Comparison of ENCODE assay signal across 8 cellular contexts in the genomic region with DNA sequence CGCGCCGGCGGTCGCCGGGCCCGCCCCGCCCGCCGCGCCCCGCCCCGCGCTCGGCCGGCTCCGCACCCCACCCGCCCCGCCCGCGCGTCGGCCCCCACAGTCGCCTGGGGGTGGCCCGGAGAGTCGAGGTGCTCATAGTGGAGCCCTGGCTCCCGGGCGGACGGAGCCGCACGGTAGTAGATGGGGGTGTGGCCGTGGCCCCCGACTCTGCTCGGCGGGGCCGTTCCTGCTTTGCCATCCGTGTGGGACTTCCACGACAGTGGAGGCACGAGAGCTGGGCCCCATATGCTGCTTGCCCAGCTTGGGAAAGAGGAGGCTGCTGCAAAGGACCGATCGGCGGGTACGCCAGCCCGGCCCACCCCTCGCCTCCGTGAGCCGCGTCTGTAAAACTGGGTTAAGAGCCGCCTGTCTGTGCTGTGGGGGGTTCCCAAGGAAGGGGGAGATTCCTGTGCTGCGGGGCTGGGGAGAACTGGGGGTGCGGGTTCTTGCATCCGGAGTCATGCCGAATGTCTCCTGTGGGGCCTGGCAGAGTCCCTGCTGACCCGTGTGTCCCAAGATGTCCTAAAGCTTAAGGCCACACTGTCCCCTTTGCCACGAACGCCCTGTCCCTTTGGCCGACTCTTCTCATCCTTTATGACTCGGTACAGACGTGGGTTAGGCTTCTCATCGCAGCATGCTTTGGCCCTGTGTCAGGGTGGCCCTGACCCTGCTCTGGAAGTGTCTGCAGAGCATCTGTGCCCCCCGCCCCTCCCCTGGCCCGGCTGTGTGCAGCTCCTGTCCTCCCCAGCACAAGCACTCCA. TPM values are rescaled to one million over a fixed set of nuclear protein-coding genes. Genes with fewer than 3 reads are reported as not detected.
DNase-seq lines count a peak whose midpoint lies in the region; ATAC-seq and TF ChIP-seq lines count a peak whose summit lies in the region.

A gene (plus strand): TSS at position 70 of the 800 bp plus-strand sequence. CDS start 12,639 bp downstream, outside the sequence.

- peak within 1 kb of the TSS; percentile 97 for H4K8ac ChIP-seq in mesendoderm (ENCODE audit: low read depth, low read length)

- TF ChIP-seq CTCF in PC-3 (conservative IDR thresholded peaks at IDR 0.05; ENCODE audit: low read depth, low read length) (no peak), cardiac fibroblast (IDR thresholded peaks at IDR 0.05; ENCODE audit: low read depth, low read length) (no peak), upper lobe of right lung (IDR thresholded peaks at IDR 0.05) (no peak)

- CTCF ChIA-PET in PC-3 (lab: Charles Lee), result interaction anchor here (0.6 kb wide), 1 partner anchor 498 kb away, joined by 3 read pairs; no protein-coding TSS in a partner anchor

- H3K9me3 ChIP-seq in PC-3 (ENCODE audit: low read length) (no peaks in the 10 kb centered on the region), upper lobe of right lung (no peaks in the 10 kb centered on the region)

- H4K5ac ChIP-seq in mesendoderm (ENCODE audit: low read length), result no peak within 1 kb of the TSS

- no peaks in the 10 kb centered on the region for H3K9me2 ChIP-seq in PC-3 (replicated peaks; ENCODE audit: low read length)

- H3K23ac ChIP-seq in mesendoderm (ENCODE audit: low read length), result peak within 1 kb of the TSS; percentile 80

- H3K4me1 ChIP-seq in PC-3 (ENCODE audit: insufficient read depth, low read length) (peaks cover 24% of the 10 kb centered on the region), mesendoderm (ENCODE audit: control insufficient read depth, low read depth, low read length) (no peaks in the 10 kb centered on the region), upper lobe of right lung (peaks cover 33% of the 10 kb centered on the region)

- DNase-seq in PC-3 (peak; percentile 16), cardiac fibroblast (ENCODE audit: low read depth in 2 of 2) (no peak), mesendoderm (no peak), upper lobe of right lung (no peak), SKM-1 (lab: John Stamatoyannopoulos, UW; ENCODE audit: unreplicated experiment) (no peak), NCI-H526 treated with DMSO at 0.1 percent for 48 hours (lab: John Stamatoyannopoulos, UW) (no peak)

- H2BK15ac ChIP-seq in mesendoderm (replicated peaks; ENCODE audit: low read depth), result no peak within 1 kb of the TSS

- H4K20me1 ChIP-seq in PC-3 (ENCODE audit: low read length), result no peaks in the 10 kb centered on the region

- POLR2A ChIA-PET in PC-3 (lab: Charles Lee; ENCODE audit: unreplicated experiment), result no interaction called here

- H3K4ac ChIP-seq in mesendoderm (ENCODE audit: low read depth, low read length), result peak within 1 kb of the TSS; percentile 82

- ATAC-seq in PC-3 (peak; percentile 21), upper lobe of right lung (peak; percentile 0), HG02759 (IDR thresholded peaks at IDR 0.05; ENCODE audit: unreplicated experiment) (no peak)

- H2BK5ac ChIP-seq in mesendoderm (ENCODE audit: low read length), result no peak within 1 kb of the TSS

- BruUV-seq in PC-3 (replicated peaks; lab: Mats Ljungman, UMichigan), result TSS peak; percentile 69

- peak within 1 kb of the TSS; percentile 93 for H2AFZ ChIP-seq in PC-3 (ENCODE audit: low read length)

- no peak within 1 kb of the TSS for H2AK5ac ChIP-seq in mesendoderm (ENCODE audit: low read length)

- no peaks in the 10 kb centered on the region for H3F3A ChIP-seq in PC-3 (ENCODE audit: low read length, unreplicated experiment)

- peak within 1 kb of the TSS; percentile 69 for H3K18ac ChIP-seq in mesendoderm (ENCODE audit: low read length)

- peak within 1 kb of the TSS; percentile 98 for H3K56ac ChIP-seq in mesendoderm (ENCODE audit: low read length)

- H3K79me2 ChIP-seq in PC-3 (ENCODE audit: low read length) (peaks cover 19% of the 10 kb centered on the region), mesendoderm (ENCODE audit: control insufficient read depth, insufficient read depth, low read length) (no peaks in the 10 kb centered on the region)

- H3K4me2 ChIP-seq in PC-3 (ENCODE audit: low read length), result peak within 1 kb of the TSS; percentile 100
- peak within 1 kb of the TSS; percentile 97 for H3K4me2 ChIP-seq in mesendoderm (ENCODE audit: low read length)

- no CpG with 5 or more reads among the region's 62 CpGs for WGBS in mesendoderm (ENCODE audit: extremely low coverage, insufficient coverage, low lambda C conversion rate)

- H3K4me3 ChIP-seq in GM08714 (ENCODE audit: low read length) (peak within 1 kb of the TSS; percentile 92), PC-3 (ENCODE audit: low read length) (peak within 1 kb of the TSS; percentile 97), cardiac fibroblast (replicated peaks in 1 of 2; ENCODE audit: low read depth in 2 of 2, low read length in 2 of 2) (peak within 1 kb of the TSS; percentile 67 to 76), mesendoderm (ENCODE audit: low read length) (peak within 1 kb of the TSS; percentile 75), upper lobe of right lung (peak within 1 kb of the TSS; percentile 71)

- no peaks in the 10 kb centered on the region for H3K27me3 ChIP-seq in PC-3 (ENCODE audit: low read length)
- H3K27me3 ChIP-seq in mesendoderm (ENCODE audit: insufficient read depth, low read length, poor library complexity), result peaks cover 16% of the 10 kb centered on the region
- H3K27me3 ChIP-seq in upper lobe of right lung, result peaks cover 13% of the 10 kb centered on the region

- H3K79me1 ChIP-seq in mesendoderm (ENCODE audit: low read length), result no peaks in the 10 kb centered on the region

- no peak within 1 kb of the TSS for H2BK120ac ChIP-seq in mesendoderm (ENCODE audit: low read depth, low read length)

- H3K9ac ChIP-seq in PC-3 (ENCODE audit: low read length) (peak within 1 kb of the TSS; percentile 90), mesendoderm (ENCODE audit: low read length) (peak within 1 kb of the TSS; percentile 93)

- peak within 1 kb of the TSS; percentile 45 for H3K27ac ChIP-seq in PC-3 (ENCODE audit: low read length)
- H3K27ac ChIP-seq in mesendoderm (ENCODE audit: low read depth, low read length), result peak within 1 kb of the TSS; percentile 7
- peak within 1 kb of the TSS; percentile 83 for H3K27ac ChIP-seq in upper lobe of right lung

- intact Hi-C loops in PC-3 (cut with micrococcal nuclease), result no loop called here
- intact Hi-C loops in upper lobe of right lung (cut with DNase I), result no loop called here

- H3K36me3 ChIP-seq in PC-3 (ENCODE audit: low read depth, low read length) (no peaks in the 10 kb centered on the region), mesendoderm (ENCODE audit: control insufficient read depth, insufficient read depth, low read length) (no peaks in the 10 kb centered on the region), upper lobe of right lung (no peaks in the 10 kb centered on the region)

RNA-seq across cellular contexts. Expression of the gene that starts here (rescaled TPM):
- total RNA-seq in PC-3 (2014; rRNA removed) (5.6 and 7.4 TPM in 2 replicates), upper lobe of right lung (1.9 TPM)
- 0.07 TPM for polyA plus RNA-seq in mesendoderm (2013, experiment 1 of 2)
- 0.10 TPM for polyA plus RNA-seq in mesendoderm (2013, experiment 2 of 2)

Comparison
In these comparisons a context has a peak if more than half of its experiments do, and no peak if none do; other contexts are left out.
1. H3K27ac ChIP-seq: peak in every context shown above with its lines; median percentile 83 in upper lobe of right lung; 45 in PC-3; 7 in mesendoderm.